Comparison of ENCODE assay signal across 20 cellular contexts in genomic region chr11:86704710-86705109, GRCh38. TPM values are rescaled to one million over a fixed set of nuclear protein-coding genes. Genes with fewer than 3 reads are reported as not detected.
DNase-seq lines count a peak whose midpoint lies in the region; ATAC-seq and TF ChIP-seq lines count a peak whose summit lies in the region.
"Had no signal": no experiment of that assay in that cellular context is flagged by ENCODE, and none has a peak within 500 bp of the region (broad histone marks: within the 10 kb centered on the region; RNA-seq: fewer than 3 reads in every experiment).

No MANE protein-coding gene starts in this region.

- in situ Hi-C loops in gastrocnemius medialis (cut with MboI; ENCODE audit: low sequenced_read_pairs in 4 of 4): no loop called here

- TF ChIP-seq CTCF in left lung (IDR thresholded peaks at IDR 0.05): no peak
- no peak for TF ChIP-seq CTCF in retinal pigment epithelial cell (conservative IDR thresholded peaks at IDR 0.05; ENCODE audit: low read depth, low read length)
- no peak for TF ChIP-seq CTCF in gastrocnemius medialis (IDR thresholded peaks at IDR 0.05 in 4 of 5, conservative IDR thresholded peaks at IDR 0.05 in 1 of 5)

- ATAC-seq in left lung (peak; percentile 78), gastrocnemius medialis (no peak)
- ATAC-seq: HCT116, HepG2 had no signal

- intact Hi-C loops in left lung (cut with DNase I) (no loop called here), gastrocnemius medialis (cut with DNase I; ENCODE audit: low total_unique reads) (no loop called here)

- H3K27ac ChIP-seq in left lung: no peak overlapping the region
- H3K27ac ChIP-seq in gastrocnemius medialis: no peak overlapping the region

- H3K9me3 ChIP-seq in left lung (no peaks in the 10 kb centered on the region), gastrocnemius medialis (no peaks in the 10 kb centered on the region)
- H3K9me3 ChIP-seq: BE2C had no signal

- H3K36me3 ChIP-seq in left lung: no peaks in the 10 kb centered on the region
- H3K36me3 ChIP-seq in gastrocnemius medialis: no peaks in the 10 kb centered on the region
- H3K36me3 ChIP-seq: BE2C had no signal

- H3K4me1 ChIP-seq in left lung (no peaks in the 10 kb centered on the region), gastrocnemius medialis (peaks cover 0 to 6% of the 10 kb centered on the region in 2 donors)
- H3K4me1 ChIP-seq: BE2C had no signal

- TF ChIP-seq POLR2A in gastrocnemius medialis (IDR thresholded peaks at IDR 0.05): no peak

- peak; percentile 17 for DNase-seq in NCI-H510A treated with DMSO at 0.1 percent for 48 hours (lab: John Stamatoyannopoulos, UW)
- DNase-seq in NCI-H510A (lab: John Stamatoyannopoulos, UW): no peak
- no peak for DNase-seq in left lung
- DNase-seq in retinal pigment epithelial cell (ENCODE audit: low read depth): peak; percentile 35
- no peak for DNase-seq in D341Med (ENCODE audit: low spot score)
- no peak for DNase-seq in pons (ENCODE audit: low spot score)
- DNase-seq in gastrocnemius medialis: no peak
- DNase-seq: ACHN; BE2C; C1 segment of cervical spinal cord; CD4-positive, CD25-positive, alpha-beta regulatory T cell; CD8-positive, alpha-beta memory T cell; COR-L47; DMS79 treated with DMSO at 0.1 percent for 48 hours; GF-D8; GOT3; H7; HFFc6 had no signal

- H3K27me3 ChIP-seq in left lung (no peaks in the 10 kb centered on the region), gastrocnemius medialis (no peaks in the 10 kb centered on the region)

- H3K4me3 ChIP-seq in left lung (no peak overlapping the region), retinal pigment epithelial cell (ENCODE audit: low read length) (no peak overlapping the region), gastrocnemius medialis (no peak overlapping the region)

RNA-seq across cellular contexts. Expression of gene ME3, which starts 32.3 kb away (rescaled TPM):
- total RNA-seq in left lung: 10 to 100 TPM; 21.6 to 22.1 TPM
- total RNA-seq in gastrocnemius medialis: 10 to 100 TPM in 3 of 4 donors, 1 to 10 TPM in 1; 4.2 to 17.0 (median 15.7) TPM
- total RNA-seq: HepG2 had no signal

Comparison
In these comparisons a context has a peak if more than half of its experiments do, and no peak if none do; other contexts are left out.
1. DNase-seq: peak in NCI-H510A treated with DMSO at 0.1 percent for 48 hours (single experiment) and retinal pigment epithelial cell (single experiment); none in NCI-H510A (single experiment), left lung (0 of 2), D341Med (single experiment), pons (single experiment) and gastrocnemius medialis (0 of 2).